Comparison of ENCODE assay signal across 2 cellular contexts in the genomic region with DNA sequence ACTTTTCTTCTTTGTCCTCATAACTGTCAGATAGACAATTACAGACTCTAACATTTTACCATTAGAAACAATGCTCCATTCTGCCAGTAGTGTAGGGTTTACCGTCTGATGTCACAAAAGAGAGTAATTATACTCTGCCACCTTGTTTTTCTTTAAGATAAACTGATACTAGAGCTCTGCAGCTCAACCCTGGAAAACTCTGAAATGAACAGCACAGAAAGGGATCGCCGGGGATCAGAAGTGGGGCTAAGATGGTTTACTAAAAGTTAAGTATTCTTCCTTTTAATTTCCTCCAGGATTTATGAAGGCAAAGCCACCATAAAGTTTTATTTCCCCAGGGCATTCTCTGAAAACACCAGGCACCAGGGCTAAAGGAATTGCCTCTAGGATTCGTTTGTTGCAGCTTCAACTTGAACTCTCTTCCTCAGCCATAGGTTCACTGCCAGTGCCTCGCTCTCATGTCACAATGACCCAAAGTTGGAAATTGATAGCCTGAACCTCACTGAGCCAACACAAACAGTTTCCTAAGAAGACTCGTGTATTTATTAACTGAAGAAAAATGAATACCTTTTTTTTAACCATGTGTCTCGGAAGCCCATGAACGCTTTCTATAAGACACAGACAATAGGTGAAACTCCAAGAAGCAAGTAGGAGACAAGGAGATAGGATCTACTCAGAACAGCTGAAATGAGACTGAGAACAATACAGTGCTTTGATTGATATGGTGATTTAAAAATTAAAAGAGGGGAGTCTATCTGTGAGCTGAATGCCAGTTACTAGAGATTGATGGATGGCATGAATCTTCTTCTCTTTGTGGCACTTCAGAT.
TF ChIP-seq lines count a peak whose summit lies in the region.

No MANE protein-coding gene starts in this region.

TF ChIP-seq in H1, 55 proteins besides CTCF, POLR2A, EP300 and RAD21:
- TF ChIP-seq, protein P1, sequence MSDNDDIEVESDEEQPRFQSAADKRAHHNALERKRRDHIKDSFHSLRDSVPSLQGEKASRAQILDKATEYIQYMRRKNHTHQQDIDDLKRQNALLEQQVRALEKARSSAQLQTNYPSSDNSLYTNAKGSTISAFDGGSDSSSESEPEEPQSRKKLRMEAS (IDR thresholded peaks at IDR 0.05), result no peak
- TF ChIP-seq SAP30 (IDR thresholded peaks at IDR 0.05; ENCODE audit: insufficient read depth, insufficient replicate concordance, low read length) (no peak), MAFK (IDR thresholded peaks at IDR 0.05; ENCODE audit: low read depth, low read length) (no peak)

TF ChIP-seq in liver, 16 proteins besides CTCF, POLR2A, EP300 and RAD21:
- TF ChIP-seq HNF4G (IDR thresholded peaks at IDR 0.05) (peak; percentile 7), SP1 (IDR thresholded peaks at IDR 0.05) (peak; percentile 68), HNF4A (conservative IDR thresholded peaks at IDR 0.05) (peak; percentile 60 to 71), JUND (IDR thresholded peaks at IDR 0.05) (peak in 1 of 2 donors; percentile 31), YY1 (IDR thresholded peaks at IDR 0.05) (peak; percentile 59), EGR1 (IDR thresholded peaks at IDR 0.05; ENCODE audit: low read depth in 2 of 2) (no peak), RXRA (IDR thresholded peaks at IDR 0.05) (peak; percentile 82 to 89), FOXA2 (IDR thresholded peaks at IDR 0.05) (peak; percentile 10)
- TF ChIP-seq, protein P2, sequence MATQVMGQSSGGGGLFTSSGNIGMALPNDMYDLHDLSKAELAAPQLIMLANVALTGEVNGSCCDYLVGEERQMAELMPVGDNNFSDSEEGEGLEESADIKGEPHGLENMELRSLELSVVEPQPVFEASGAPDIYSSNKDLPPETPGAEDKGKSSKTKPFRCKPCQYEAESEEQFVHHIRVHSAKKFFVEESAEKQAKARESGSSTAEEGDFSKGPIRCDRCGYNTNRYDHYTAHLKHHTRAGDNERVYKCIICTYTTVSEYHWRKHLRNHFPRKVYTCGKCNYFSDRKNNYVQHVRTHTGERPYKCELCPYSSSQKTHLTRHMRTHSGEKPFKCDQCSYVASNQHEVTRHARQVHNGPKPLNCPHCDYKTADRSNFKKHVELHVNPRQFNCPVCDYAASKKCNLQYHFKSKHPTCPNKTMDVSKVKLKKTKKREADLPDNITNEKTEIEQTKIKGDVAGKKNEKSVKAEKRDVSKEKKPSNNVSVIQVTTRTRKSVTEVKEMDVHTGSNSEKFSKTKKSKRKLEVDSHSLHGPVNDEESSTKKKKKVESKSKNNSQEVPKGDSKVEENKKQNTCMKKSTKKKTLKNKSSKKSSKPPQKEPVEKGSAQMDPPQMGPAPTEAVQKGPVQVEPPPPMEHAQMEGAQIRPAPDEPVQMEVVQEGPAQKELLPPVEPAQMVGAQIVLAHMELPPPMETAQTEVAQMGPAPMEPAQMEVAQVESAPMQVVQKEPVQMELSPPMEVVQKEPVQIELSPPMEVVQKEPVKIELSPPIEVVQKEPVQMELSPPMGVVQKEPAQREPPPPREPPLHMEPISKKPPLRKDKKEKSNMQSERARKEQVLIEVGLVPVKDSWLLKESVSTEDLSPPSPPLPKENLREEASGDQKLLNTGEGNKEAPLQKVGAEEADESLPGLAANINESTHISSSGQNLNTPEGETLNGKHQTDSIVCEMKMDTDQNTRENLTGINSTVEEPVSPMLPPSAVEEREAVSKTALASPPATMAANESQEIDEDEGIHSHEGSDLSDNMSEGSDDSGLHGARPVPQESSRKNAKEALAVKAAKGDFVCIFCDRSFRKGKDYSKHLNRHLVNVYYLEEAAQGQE (IDR thresholded peaks at IDR 0.05), result no peak
- TF ChIP-seq, protein P3, sequence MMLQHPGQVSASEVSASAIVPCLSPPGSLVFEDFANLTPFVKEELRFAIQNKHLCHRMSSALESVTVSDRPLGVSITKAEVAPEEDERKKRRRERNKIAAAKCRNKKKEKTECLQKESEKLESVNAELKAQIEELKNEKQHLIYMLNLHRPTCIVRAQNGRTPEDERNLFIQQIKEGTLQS (IDR thresholded peaks at IDR 0.05), result no peak
